In the genomic region with DNA sequence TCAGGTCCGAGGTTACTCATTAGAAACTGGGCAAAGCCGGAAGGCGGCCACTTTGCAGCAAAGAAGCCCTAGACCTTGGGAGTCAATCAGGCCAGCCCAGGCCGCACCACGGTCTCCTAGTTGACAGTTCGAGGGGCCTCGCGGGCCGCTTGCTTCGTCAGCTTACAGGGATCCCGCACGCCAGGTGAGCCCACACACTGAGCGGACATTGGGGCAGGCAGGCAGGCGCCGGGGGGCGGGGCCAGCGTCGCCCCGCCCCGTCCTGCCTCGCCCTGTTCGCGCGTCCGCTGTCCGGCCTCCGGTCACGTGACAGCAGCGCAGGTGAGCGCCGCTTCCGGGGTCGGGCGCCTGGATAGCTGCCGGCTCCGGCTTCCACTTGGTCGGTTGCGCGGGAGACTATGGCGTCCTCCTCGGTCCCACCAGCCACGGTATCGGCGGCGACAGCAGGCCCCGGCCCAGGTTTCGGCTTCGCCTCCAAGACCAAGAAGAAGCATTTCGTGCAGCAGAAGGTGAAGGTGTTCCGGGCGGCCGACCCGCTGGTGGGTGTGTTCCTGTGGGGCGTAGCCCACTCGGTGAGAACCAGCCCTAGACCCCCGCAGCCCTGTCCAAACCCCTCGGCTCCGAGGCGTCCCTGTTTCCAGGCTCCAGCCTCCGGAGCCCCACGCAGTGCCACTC, we compare ENCODE assay signal across 1 cellular context.
A peak's percentile ranks its signal among the peaks of the same experiment; 100 is the strongest.
TF ChIP-seq lines count a peak whose summit lies in the region.

Gene PIP4K2C, plus strand, starts transcription at position 301 of the 675 bp plus-strand sequence. Its CDS starts 98 bp downstream, at position 399.

TF ChIP-seq in GM23338, 12 proteins besides CTCF, POLR2A, EP300 and RAD21 (continued from another document):
- TF ChIP-seq, protein P1, sequence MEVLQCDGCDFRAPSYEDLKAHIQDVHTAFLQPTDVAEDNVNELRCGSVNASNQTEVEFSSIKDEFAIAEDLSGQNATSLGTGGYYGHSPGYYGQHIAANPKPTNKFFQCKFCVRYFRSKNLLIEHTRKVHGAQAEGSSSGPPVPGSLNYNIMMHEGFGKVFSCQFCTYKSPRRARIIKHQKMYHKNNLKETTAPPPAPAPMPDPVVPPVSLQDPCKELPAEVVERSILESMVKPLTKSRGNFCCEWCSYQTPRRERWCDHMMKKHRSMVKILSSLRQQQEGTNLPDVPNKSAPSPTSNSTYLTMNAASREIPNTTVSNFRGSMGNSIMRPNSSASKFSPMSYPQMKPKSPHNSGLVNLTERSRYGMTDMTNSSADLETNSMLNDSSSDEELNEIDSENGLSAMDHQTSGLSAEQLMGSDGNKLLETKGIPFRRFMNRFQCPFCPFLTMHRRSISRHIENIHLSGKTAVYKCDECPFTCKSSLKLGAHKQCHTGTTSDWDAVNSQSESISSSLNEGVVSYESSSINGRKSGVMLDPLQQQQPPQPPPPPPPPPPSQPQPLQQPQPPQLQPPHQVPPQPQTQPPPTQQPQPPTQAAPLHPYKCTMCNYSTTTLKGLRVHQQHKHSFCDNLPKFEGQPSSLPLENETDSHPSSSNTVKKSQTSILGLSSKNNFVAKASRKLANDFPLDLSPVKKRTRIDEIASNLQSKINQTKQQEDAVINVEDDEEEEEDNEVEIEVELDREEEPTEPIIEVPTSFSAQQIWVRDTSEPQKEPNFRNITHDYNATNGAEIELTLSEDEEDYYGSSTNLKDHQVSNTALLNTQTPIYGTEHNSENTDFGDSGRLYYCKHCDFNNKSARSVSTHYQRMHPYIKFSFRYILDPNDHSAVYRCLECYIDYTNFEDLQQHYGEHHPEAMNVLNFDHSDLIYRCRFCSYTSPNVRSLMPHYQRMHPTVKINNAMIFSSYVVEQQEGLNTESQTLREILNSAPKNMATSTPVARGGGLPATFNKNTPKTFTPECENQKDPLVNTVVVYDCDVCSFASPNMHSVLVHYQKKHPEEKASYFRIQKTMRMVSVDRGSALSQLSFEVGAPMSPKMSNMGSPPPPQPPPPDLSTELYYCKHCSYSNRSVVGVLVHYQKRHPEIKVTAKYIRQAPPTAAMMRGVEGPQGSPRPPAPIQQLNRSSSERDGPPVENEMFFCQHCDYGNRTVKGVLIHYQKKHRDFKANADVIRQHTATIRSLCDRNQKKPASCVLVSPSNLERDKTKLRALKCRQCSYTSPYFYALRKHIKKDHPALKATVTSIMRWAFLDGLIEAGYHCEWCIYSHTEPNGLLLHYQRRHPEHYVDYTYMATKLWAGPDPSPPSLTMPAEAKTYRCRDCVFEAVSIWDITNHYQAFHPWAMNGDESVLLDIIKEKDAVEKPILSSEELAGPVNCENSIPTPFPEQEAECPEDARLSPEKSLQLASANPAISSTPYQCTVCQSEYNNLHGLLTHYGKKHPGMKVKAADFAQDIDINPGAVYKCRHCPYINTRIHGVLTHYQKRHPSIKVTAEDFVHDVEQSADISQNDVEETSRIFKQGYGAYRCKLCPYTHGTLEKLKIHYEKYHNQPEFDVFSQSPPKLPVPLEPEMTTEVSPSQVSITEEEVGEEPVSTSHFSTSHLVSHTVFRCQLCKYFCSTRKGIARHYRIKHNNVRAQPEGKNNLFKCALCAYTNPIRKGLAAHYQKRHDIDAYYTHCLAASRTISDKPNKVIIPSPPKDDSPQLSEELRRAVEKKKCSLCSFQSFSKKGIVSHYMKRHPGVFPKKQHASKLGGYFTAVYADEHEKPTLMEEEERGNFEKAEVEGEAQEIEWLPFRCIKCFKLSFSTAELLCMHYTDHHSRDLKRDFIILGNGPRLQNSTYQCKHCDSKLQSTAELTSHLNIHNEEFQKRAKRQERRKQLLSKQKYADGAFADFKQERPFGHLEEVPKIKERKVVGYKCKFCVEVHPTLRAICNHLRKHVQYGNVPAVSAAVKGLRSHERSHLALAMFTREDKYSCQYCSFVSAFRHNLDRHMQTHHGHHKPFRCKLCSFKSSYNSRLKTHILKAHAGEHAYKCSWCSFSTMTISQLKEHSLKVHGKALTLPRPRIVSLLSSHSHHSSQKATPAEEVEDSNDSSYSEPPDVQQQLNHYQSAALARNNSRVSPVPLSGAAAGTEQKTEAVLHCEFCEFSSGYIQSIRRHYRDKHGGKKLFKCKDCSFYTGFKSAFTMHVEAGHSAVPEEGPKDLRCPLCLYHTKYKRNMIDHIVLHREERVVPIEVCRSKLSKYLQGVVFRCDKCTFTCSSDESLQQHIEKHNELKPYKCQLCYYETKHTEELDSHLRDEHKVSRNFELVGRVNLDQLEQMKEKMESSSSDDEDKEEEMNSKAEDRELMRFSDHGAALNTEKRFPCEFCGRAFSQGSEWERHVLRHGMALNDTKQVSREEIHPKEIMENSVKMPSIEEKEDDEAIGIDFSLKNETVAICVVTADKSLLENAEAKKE (CRISPR knock-in tag; IDR thresholded peaks at IDR 0.05) = no peak
- TF ChIP-seq, protein P2, sequence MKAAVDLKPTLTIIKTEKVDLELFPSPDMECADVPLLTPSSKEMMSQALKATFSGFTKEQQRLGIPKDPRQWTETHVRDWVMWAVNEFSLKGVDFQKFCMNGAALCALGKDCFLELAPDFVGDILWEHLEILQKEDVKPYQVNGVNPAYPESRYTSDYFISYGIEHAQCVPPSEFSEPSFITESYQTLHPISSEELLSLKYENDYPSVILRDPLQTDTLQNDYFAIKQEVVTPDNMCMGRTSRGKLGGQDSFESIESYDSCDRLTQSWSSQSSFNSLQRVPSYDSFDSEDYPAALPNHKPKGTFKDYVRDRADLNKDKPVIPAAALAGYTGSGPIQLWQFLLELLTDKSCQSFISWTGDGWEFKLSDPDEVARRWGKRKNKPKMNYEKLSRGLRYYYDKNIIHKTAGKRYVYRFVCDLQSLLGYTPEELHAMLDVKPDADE (IDR thresholded peaks at IDR 0.05) = peak; percentile 59
- no peak for TF ChIP-seq NANOG (IDR thresholded peaks at IDR 0.05; ENCODE audit: borderline replicate concordance)
- TF ChIP-seq REST (IDR thresholded peaks at IDR 0.05; ENCODE audit: unreplicated experiment) = peak; percentile 16
- TF ChIP-seq EZH2 (IDR thresholded peaks at IDR 0.05; ENCODE audit: low read depth, unreplicated experiment) = no peak
- no peak for TF ChIP-seq EZH2phosphoT487 (IDR thresholded peaks at IDR 0.05; ENCODE audit: unreplicated experiment)
